28 cellular contexts compared by ENCODE assay signal in the genomic region with DNA sequence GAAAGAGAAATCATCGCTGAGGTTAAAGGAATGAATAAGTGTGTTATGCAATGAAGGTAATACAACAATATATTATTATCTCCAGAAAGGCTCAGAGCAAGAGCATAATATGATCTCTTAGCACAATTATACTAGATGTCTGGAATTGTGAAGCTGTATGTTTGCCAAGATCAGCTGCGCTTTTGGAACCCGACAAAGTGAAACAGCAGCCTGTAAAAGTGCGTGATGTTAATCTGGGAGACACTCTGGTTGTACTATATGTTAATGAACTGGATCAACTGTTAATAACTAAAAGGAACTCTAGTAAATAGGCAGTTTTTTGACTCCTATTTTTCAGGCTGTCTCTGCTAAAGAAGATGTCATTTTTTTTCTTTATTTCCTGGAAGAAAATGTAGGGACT. TPM values are rescaled to one million over a fixed set of nuclear protein-coding genes. Genes with fewer than 3 reads are reported as not detected.
"Had no signal": no experiment of that assay in that cellular context is flagged by ENCODE, and none has a peak within 500 bp of the region (broad histone marks: within the 10 kb centered on the region; RNA-seq: fewer than 3 reads in every experiment).

No MANE protein-coding gene starts in this region.

- ATAC-seq: activated CD8-positive, alpha-beta memory T cell treated with anti-CD3 and anti-CD28 coated beads, Interleukin-2, amount 10 ng/mL, durations not matched to agents 7 days and 5 days; activated naive CD4-positive, alpha-beta T cell treated with anti-CD3 and anti-CD28 coated beads, Interleukin-2, amount 50 U/mL, for 72 hours; activated naive CD8-positive, alpha-beta T cell treated with anti-CD3 and anti-CD28 coated beads, Interleukin-2, amount 50 U/mL, for 24 hours; T-helper 17 cell had no signal

- H3K9ac ChIP-seq: KMS-11 had no signal

- H2AFZ ChIP-seq: PC-9 had no signal

- H3K4me2 ChIP-seq: KMS-11, PC-9 had no signal

- H3K27ac ChIP-seq: KMS-11, PC-9 had no signal

- FAIRE-seq: astrocyte had no signal

- H3K4me3 ChIP-seq: PC-9 had no signal

- DNase-seq: activated B cell treated with CpG ODN at 0.5 μM for 24 hours; activated CD4-positive, alpha-beta T cell treated with anti-CD3 and anti-CD28 coated beads for 1 hour; activated CD4-positive, alpha-beta T cell treated with anti-CD3 and anti-CD28 coated beads, Interleukin-2, amount 10 ng/mL, durations not matched to agents 24 days and 14 days; activated CD4-positive, alpha-beta T cell treated with anti-CD3 and anti-CD28 coated beads, Interleukin-2, amount 50 U/mL, for 48 hours; activated CD8-positive, alpha-beta memory T cell treated with anti-CD3 and anti-CD28 coated beads, Interleukin-2, amount 10 ng/mL, durations not matched to agents 7 days and 5 days; activated effector memory CD4-positive, alpha-beta T cell treated with anti-CD3 and anti-CD28 coated beads, Interleukin-2, amount 50 U/mL, for 16 hours; activated naive CD4-positive, alpha-beta T cell treated with Interleukin-2 at 50 U/mL for 16 hours; activated naive CD8-positive, alpha-beta T cell treated with anti-CD3 and anti-CD28 coated beads, Interleukin-2, amount 50 U/mL, for 24 hours; activated T-cell treated with anti-CD3 and anti-CD28 coated beads, Interleukin-2, amount 50 U/mL, for 24 hours; amygdala; NCI-H1092; NCI-H1417; NCI-H1930; NCI-H2171; NCI-H226; NCI-H510A; NCI-H526 treated with DMSO at 0.1 percent for 48 hours; NCI-H82; PC-9; SHP77 treated with DMSO at 0.1 percent for 48 hours; T-helper 17 cell; T-helper 9 cell had no signal

RNA-seq across cellular contexts. Expression of gene UGT2B28, which starts 50.1 kb away (rescaled TPM):
- total RNA-seq: activated B cell treated with CpG ODN at 0.5 μM for 24 hours; activated CD4-positive, alpha-beta T cell treated with anti-CD3 and anti-CD28 coated beads, Interleukin-2, amount 10 ng/mL, durations not matched to agents 24 days and 14 days; activated CD8-positive, alpha-beta memory T cell treated with anti-CD3 and anti-CD28 coated beads, Interleukin-2, amount 10 ng/mL, durations not matched to agents 7 days and 5 days; activated naive CD4-positive, alpha-beta T cell treated with anti-CD3 and anti-CD28 coated beads, Interleukin-2, amount 50 U/mL, for 72 hours; activated T-helper 1 cell treated with anti-CD3 and anti-CD28 coated beads, Interleukin-12 subunit alpha, Interleukin-12 subunit beta, Interleukin-2, Interleukin-4 antibody, amounts not matched to agents 30 ng/mL and 10 ng/mL and 1 ng/mL, durations not matched to agents 14 hours and 24 hours and 36 hours; astrocyte; MCF 10A; PC-9; SK-MEL-5; T-helper 17 cell had no signal
